Comparison of ENCODE assay signal across 1 cellular context in the genomic region with DNA sequence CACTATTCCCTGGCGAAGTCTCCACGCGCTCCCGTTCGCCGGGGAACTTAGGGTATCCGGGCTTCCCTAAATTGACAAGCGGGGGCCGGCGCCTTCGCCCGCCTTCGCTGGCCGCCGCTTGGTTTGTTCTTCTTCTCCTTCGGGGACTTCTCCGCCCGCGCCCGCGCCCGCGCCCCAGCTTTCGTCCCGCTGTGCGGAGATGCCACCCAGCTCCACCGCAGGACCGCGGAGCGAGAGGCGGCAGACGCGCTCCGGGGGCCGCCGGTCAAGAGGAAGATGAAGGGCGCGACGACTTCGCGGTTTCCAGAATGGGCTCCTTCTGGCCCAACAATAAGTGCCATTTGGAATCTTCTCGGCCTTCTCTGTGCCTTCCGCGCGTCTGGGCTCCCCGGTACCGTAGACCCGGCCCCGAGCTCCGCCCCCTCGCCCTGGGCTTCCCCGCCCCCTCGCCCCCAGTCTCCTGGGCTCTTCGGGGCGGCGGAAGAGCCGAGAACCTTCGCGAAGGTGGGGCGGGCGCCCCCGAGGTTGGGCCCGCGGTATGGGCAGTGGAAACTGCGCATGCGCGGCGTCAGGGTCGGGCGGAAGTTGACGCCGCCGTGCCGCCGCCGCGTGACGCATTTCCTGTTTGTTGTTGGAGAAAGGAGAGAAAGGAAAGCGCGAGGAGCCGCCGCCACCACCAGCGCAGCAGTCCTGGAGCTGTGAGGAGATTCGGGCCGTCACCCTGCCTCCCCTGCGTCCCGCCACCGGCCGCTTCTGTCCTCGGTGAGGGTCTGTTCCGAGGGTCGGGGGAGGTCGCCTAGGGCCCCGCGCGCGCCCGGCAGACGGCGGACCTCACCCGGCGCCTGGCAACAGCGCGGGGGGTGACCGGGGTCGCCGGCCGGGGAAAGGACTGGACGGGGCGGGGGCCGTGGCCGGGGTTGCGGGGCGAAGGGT.
TF ChIP-seq lines count a peak whose summit lies in the region.

A gene (plus strand): TSS at position 622 of the 933 bp plus-strand sequence. CDS start 21,569 bp downstream, outside the sequence.

TF ChIP-seq in HEK293, 187 proteins besides CTCF, POLR2A, EP300 and RAD21 (continued from another document):
- TF ChIP-seq, protein P1, sequence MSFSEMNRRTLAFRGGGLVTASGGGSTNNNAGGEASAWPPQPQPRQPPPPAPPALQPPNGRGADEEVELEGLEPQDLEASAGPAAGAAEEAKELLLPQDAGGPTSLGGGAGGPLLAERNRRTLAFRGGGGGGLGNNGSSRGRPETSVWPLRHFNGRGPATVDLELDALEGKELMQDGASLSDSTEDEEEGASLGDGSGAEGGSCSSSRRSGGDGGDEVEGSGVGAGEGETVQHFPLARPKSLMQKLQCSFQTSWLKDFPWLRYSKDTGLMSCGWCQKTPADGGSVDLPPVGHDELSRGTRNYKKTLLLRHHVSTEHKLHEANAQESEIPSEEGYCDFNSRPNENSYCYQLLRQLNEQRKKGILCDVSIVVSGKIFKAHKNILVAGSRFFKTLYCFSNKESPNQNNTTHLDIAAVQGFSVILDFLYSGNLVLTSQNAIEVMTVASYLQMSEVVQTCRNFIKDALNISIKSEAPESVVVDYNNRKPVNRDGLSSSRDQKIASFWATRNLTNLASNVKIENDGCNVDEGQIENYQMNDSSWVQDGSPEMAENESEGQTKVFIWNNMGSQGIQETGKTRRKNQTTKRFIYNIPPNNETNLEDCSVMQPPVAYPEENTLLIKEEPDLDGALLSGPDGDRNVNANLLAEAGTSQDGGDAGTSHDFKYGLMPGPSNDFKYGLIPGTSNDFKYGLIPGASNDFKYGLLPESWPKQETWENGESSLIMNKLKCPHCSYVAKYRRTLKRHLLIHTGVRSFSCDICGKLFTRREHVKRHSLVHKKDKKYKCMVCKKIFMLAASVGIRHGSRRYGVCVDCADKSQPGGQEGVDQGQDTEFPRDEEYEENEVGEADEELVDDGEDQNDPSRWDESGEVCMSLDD (tag by site-specific recombination; IDR thresholded peaks at IDR 0.05): 0 out of 2 replicates have a peak, but pooled peaks have one; percentile 57
- TF ChIP-seq ZNF202 (tag by site-specific recombination; IDR thresholded peaks at IDR 0.05; ENCODE audit: borderline replicate concordance) (0 out of 2 replicates have a peak, but pooled peaks have one; percentile 66), TRIM28 (IDR thresholded peaks at IDR 0.05; ENCODE audit: borderline replicate concordance, low read length) (no peak), YY2 (tag by site-specific recombination; IDR thresholded peaks at IDR 0.05) (no peak), KLF8 (tag by site-specific recombination; IDR thresholded peaks at IDR 0.05) (peak; percentile 72; the same call in 1 of the 2 replicates), SP3 (tag by site-specific recombination; IDR thresholded peaks at IDR 0.05) (peak; percentile 78), ZBTB8A (tag by site-specific recombination; IDR thresholded peaks at IDR 0.05) (peak; percentile 61; the same call in 1 of the 2 replicates), ZIC2 (tag by site-specific recombination; IDR thresholded peaks at IDR 0.05) (no peak), KLF16 (tag by site-specific recombination; IDR thresholded peaks at IDR 0.05) (0 out of 2 replicates have a peak, but pooled peaks have one; percentile 26), ZNF335 (tag by site-specific recombination; conservative IDR thresholded peaks at IDR 0.05) (peak; percentile 76), ZNF302 (tag by site-specific recombination; IDR thresholded peaks at IDR 0.05; ENCODE audit: low read depth) (no peak), GLIS2 (tag by site-specific recombination; IDR thresholded peaks at IDR 0.05) (peak; percentile 88), IKZF3 (tag by site-specific recombination; IDR thresholded peaks at IDR 0.05) (no peak)
- TF ChIP-seq, protein P2, sequence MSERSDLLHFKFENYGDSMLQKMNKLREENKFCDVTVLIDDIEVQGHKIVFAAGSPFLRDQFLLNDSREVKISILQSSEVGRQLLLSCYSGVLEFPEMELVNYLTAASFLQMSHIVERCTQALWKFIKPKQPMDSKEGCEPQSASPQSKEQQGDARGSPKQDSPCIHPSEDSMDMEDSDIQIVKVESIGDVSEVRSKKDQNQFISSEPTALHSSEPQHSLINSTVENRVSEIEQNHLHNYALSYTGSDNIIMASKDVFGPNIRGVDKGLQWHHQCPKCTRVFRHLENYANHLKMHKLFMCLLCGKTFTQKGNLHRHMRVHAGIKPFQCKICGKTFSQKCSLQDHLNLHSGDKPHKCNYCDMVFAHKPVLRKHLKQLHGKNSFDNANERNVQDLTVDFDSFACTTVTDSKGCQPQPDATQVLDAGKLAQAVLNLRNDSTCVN (tag by site-specific recombination; optimal IDR thresholded peaks at IDR 0.05): peak; percentile 70
- TF ChIP-seq, protein P3, sequence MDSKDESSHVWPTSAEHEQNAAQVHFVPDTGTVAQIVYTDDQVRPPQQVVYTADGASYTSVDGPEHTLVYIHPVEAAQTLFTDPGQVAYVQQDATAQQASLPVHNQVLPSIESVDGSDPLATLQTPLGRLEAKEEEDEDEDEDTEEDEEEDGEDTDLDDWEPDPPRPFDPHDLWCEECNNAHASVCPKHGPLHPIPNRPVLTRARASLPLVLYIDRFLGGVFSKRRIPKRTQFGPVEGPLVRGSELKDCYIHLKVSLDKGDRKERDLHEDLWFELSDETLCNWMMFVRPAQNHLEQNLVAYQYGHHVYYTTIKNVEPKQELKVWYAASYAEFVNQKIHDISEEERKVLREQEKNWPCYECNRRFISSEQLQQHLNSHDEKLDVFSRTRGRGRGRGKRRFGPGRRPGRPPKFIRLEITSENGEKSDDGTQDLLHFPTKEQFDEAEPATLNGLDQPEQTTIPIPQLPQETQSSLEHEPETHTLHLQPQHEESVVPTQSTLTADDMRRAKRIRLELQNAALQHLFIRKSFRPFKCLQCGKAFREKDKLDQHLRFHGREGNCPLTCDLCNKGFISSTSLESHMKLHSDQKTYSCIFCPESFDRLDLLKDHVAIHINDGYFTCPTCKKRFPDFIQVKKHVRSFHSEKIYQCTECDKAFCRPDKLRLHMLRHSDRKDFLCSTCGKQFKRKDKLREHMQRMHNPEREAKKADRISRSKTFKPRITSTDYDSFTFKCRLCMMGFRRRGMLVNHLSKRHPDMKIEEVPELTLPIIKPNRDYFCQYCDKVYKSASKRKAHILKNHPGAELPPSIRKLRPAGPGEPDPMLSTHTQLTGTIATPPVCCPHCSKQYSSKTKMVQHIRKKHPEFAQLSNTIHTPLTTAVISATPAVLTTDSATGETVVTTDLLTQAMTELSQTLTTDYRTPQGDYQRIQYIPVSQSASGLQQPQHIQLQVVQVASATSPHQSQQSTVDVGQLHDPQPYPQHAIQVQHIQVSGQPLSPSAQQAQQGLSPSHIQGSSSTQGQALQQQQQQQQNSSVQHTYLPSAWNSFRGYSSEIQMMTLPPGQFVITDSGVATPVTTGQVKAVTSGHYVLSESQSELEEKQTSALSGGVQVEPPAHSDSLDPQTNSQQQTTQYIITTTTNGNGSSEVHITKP (tag by site-specific recombination; IDR thresholded peaks at IDR 0.05): peak; percentile 31; the same call in 1 of the 2 replicates
- TF ChIP-seq, protein P4, sequence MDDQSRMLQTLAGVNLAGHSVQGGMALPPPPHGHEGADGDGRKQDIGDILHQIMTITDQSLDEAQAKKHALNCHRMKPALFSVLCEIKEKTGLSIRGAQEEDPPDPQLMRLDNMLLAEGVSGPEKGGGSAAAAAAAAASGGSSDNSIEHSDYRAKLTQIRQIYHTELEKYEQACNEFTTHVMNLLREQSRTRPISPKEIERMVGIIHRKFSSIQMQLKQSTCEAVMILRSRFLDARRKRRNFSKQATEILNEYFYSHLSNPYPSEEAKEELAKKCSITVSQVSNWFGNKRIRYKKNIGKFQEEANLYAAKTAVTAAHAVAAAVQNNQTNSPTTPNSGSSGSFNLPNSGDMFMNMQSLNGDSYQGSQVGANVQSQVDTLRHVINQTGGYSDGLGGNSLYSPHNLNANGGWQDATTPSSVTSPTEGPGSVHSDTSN (CRISPR knock-in tag; IDR thresholded peaks at IDR 0.05): peak; percentile 79; the same call in 1 of the 2 replicates
- TF ChIP-seq, protein P5, sequence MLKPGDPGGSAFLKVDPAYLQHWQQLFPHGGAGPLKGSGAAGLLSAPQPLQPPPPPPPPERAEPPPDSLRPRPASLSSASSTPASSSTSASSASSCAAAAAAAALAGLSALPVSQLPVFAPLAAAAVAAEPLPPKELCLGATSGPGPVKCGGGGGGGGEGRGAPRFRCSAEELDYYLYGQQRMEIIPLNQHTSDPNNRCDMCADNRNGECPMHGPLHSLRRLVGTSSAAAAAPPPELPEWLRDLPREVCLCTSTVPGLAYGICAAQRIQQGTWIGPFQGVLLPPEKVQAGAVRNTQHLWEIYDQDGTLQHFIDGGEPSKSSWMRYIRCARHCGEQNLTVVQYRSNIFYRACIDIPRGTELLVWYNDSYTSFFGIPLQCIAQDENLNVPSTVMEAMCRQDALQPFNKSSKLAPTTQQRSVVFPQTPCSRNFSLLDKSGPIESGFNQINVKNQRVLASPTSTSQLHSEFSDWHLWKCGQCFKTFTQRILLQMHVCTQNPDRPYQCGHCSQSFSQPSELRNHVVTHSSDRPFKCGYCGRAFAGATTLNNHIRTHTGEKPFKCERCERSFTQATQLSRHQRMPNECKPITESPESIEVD (tag by site-specific recombination; IDR thresholded peaks at IDR 0.05): no peak
- TF ChIP-seq, protein P6, sequence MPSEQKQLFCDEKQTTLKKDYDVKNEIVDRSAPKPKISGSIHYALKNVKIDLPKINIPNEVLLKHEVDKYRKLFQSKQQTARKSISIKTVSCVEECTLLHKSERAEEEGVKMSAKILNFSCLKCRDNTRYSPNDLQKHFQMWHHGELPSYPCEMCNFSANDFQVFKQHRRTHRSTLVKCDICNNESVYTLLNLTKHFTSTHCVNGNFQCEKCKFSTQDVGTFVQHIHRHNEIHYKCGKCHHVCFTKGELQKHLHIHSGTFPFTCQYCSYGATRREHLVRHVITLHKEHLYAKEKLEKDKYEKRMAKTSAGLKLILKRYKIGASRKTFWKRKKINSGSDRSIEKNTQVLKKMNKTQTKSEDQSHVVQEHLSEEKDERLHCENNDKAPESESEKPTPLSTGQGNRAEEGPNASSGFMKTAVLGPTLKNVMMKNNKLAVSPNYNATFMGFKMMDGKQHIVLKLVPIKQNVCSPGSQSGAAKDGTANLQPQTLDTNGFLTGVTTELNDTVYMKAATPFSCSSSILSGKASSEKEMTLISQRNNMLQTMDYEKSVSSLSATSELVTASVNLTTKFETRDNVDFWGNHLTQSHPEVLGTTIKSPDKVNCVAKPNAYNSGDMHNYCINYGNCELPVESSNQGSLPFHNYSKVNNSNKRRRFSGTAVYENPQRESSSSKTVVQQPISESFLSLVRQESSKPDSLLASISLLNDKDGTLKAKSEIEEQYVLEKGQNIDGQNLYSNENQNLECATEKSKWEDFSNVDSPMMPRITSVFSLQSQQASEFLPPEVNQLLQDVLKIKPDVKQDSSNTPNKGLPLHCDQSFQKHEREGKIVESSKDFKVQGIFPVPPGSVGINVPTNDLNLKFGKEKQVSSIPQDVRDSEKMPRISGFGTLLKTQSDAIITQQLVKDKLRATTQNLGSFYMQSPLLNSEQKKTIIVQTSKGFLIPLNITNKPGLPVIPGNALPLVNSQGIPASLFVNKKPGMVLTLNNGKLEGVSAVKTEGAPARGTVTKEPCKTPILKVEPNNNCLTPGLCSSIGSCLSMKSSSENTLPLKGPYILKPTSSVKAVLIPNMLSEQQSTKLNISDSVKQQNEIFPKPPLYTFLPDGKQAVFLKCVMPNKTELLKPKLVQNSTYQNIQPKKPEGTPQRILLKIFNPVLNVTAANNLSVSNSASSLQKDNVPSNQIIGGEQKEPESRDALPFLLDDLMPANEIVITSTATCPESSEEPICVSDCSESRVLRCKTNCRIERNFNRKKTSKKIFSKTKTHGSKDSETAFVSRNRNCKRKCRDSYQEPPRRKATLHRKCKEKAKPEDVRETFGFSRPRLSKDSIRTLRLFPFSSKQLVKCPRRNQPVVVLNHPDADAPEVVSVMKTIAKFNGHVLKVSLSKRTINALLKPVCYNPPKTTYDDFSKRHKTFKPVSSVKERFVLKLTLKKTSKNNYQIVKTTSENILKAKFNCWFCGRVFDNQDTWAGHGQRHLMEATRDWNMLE (tag by site-specific recombination; conservative IDR thresholded peaks at IDR 0.05; ENCODE audit: low read depth): peak; percentile 93
